ENCODE assay signal across 16 cellular contexts in genomic region chr1:230431517-230431916, GRCh38. TPM values are rescaled to one million over a fixed set of nuclear protein-coding genes. Genes with fewer than 3 reads are reported as not detected.
DNase-seq lines count a peak whose midpoint lies in the region; ATAC-seq and TF ChIP-seq lines count a peak whose summit lies in the region.
"Had no signal": no experiment of that assay in that cellular context is flagged by ENCODE, and none has a peak within 500 bp of the region (broad histone marks: within the 10 kb centered on the region; RNA-seq: fewer than 3 reads in every experiment).

No MANE protein-coding gene starts in this region.

- no peak overlapping the region for H3K4me3 Mint-ChIP-seq in MCF 10A (ENCODE audit: unreplicated experiment)
- H3K4me3 Mint-ChIP-seq in mesothelial cell of epicardium: no peak overlapping the region
- H3K4me3 Mint-ChIP-seq: CD8-positive, alpha-beta T cell had no signal

- H3K4me1 Mint-ChIP-seq in MCF 10A (ENCODE audit: insufficient read depth, unreplicated experiment): peaks cover 6% of the 10 kb centered on the region
- H3K4me1 Mint-ChIP-seq in mesothelial cell of epicardium: peaks cover 2% of the 10 kb centered on the region

- DNase-seq in MCF 10A (ENCODE audit: unreplicated experiment): peak; percentile 27
- DNase-seq in breast epithelium (ENCODE audit: low spot score in 2 of 2): no peak
- peak; percentile 25 for DNase-seq in epithelial cell of proximal tubule (ENCODE audit: low read depth)
- DNase-seq in myocyte (ENCODE audit: low read depth): peak; percentile 31
- DNase-seq in mesothelial cell of epicardium (ENCODE audit: low spot score in 2 of 2, unreplicated experiment in 2 of 2): no peak
- no peak for DNase-seq in ovary
- DNase-seq: CD8-positive, alpha-beta T cell; DMS 273 treated with DMSO at 0.1 percent for 48 hours; DMS53; GDM1 had no signal

- 55 to 65% (median 59%) methylated on average over 3 of the region's 3 CpGs for WGBS in ovary, 3 donors

- ATAC-seq in GM18517 (IDR thresholded peaks at IDR 0.05; ENCODE audit: unreplicated experiment) (no peak), HG02885 (IDR thresholded peaks at IDR 0.05; ENCODE audit: poor library complexity, unreplicated experiment) (no peak)
- ATAC-seq: CD8-positive, alpha-beta T cell had no signal

- H3K36me3 ChIP-seq in breast epithelium (no peaks in the 10 kb centered on the region), ovary (no peaks in the 10 kb centered on the region)
- H3K36me3 ChIP-seq: BLaER1, HAP-1 had no signal

- TF ChIP-seq POLR2A in breast epithelium (IDR thresholded peaks at IDR 0.05) (no peak), ovary (IDR thresholded peaks at IDR 0.05) (no peak)

- no peak for TF ChIP-seq CTCF in MCF 10A (IDR thresholded peaks at IDR 0.05; ENCODE audit: unreplicated experiment)
- TF ChIP-seq CTCF in breast epithelium (IDR thresholded peaks at IDR 0.05): no peak
- TF ChIP-seq CTCF in epithelial cell of proximal tubule (conservative IDR thresholded peaks at IDR 0.05; ENCODE audit: low read depth, low read length): no peak
- TF ChIP-seq CTCF in mesothelial cell of epicardium (IDR thresholded peaks at IDR 0.05; ENCODE audit: unreplicated experiment): no peak
- TF ChIP-seq CTCF in ovary (IDR thresholded peaks at IDR 0.05): no peak

- CTCF ChIA-PET in MCF 10A (lab: Yijun Ruan, JAX): no interaction called here

- H3K36me3 Mint-ChIP-seq in MCF 10A (ENCODE audit: insufficient read depth, unreplicated experiment) (no peaks in the 10 kb centered on the region), mesothelial cell of epicardium (no peaks in the 10 kb centered on the region)
- H3K36me3 Mint-ChIP-seq: CD8-positive, alpha-beta T cell had no signal

- H3K9me3 ChIP-seq in breast epithelium (peaks cover 0 to under 1% of the 10 kb centered on the region in 2 donors), ovary (no peaks in the 10 kb centered on the region)
- H3K9me3 ChIP-seq: BLaER1, HAP-1 had no signal

- intact Hi-C loops in MCF 10A (cut with micrococcal nuclease): no loop called here
- intact Hi-C loops in breast epithelium (cut with DNase I; ENCODE audit: low total_unique reads): loop anchor here (5.0 kb wide), 1 partner anchor 84 kb away; no protein-coding TSS in a partner anchor
- intact Hi-C loops in ovary (cut with DNase I): no loop called here

- H3K9me3 Mint-ChIP-seq in MCF 10A (ENCODE audit: unreplicated experiment) (no peaks in the 10 kb centered on the region), mesothelial cell of epicardium (no peaks in the 10 kb centered on the region)
- H3K9me3 Mint-ChIP-seq: CD8-positive, alpha-beta T cell had no signal

- BruUV-seq in MCF 10A (replicated peaks; lab: Mats Ljungman, UMichigan): no TSS peak

- H3K27me3 ChIP-seq in breast epithelium: peaks cover 0 to 34% of the 10 kb centered on the region in 2 donors
- H3K27me3 ChIP-seq in ovary: no peaks in the 10 kb centered on the region

- POLR2A ChIA-PET in MCF 10A (lab: Yijun Ruan, JAX): no interaction called here

- H3K27ac Mint-ChIP-seq in MCF 10A (ENCODE audit: low read depth, unreplicated experiment): no peak overlapping the region
- H3K27ac Mint-ChIP-seq in mesothelial cell of epicardium: no peak overlapping the region
- H3K27ac Mint-ChIP-seq: CD8-positive, alpha-beta T cell had no signal

- no peak overlapping the region for H3K4me3 ChIP-seq in breast epithelium
- H3K4me3 ChIP-seq in epithelial cell of proximal tubule (ENCODE audit: low read depth, low read length): no peak overlapping the region
- no peak overlapping the region for H3K4me3 ChIP-seq in ovary
- H3K4me3 ChIP-seq: BLaER1, HAP-1 had no signal

- H3K27me3 Mint-ChIP-seq in MCF 10A (ENCODE audit: insufficient read depth, unreplicated experiment) (peaks cover 16% of the 10 kb centered on the region), mesothelial cell of epicardium (ENCODE audit: low read depth) (peaks cover 35% of the 10 kb centered on the region)

- no peak for TF ChIP-seq EP300 in ovary (IDR thresholded peaks at IDR 0.05)

- H3K4me1 ChIP-seq in breast epithelium: no peaks in the 10 kb centered on the region
- peaks cover 2% of the 10 kb centered on the region for H3K4me1 ChIP-seq in ovary (ENCODE audit: insufficient read depth)

- no peak overlapping the region for H3K27ac ChIP-seq in breast epithelium
- no peak overlapping the region for H3K27ac ChIP-seq in ovary
- H3K27ac ChIP-seq: 22Rv1, BLaER1, HL-60 had no signal

RNA-seq across cellular contexts. Expression of gene PGBD5, which starts 5.4 kb away (rescaled TPM):
- 0.83 and 1.2 TPM in 2 replicates for total RNA-seq in MCF 10A (2022)
- total RNA-seq in breast epithelium: under 1 TPM; 0.48 to 0.98 (median 0.59) TPM
- total RNA-seq in epithelial cell of proximal tubule: 12.9 and 18.0 TPM in 2 replicates
- 26.9 and 38.7 TPM in 2 replicates for total RNA-seq in myocyte
- 30.9 TPM for polyA plus RNA-seq in myocyte (2012)
- total RNA-seq in mesothelial cell of epicardium: 0.80 to 1.2 TPM (median 0.94 TPM) in 3 replicates
- total RNA-seq in ovary: 1 to 10 TPM in 4 of 7 donors, under 1 TPM in 3; 0.12 to 2.6 (median 1.1) TPM
- polyA plus RNA-seq in ovary: 1 to 10 TPM in 1 of 2 donors, under 1 TPM in 1; 0.47 to 1.1 TPM
- total RNA-seq: CD8-positive, alpha-beta T cell had no signal

Comparison
In these comparisons a context has a peak if more than half of its experiments do, and no peak if none do; other contexts are left out.
1. DNase-seq: peak in MCF 10A (single experiment), epithelial cell of proximal tubule (single experiment) and myocyte (single experiment); none in breast epithelium (0 of 2), mesothelial cell of epicardium (0 of 2) and ovary (0 of 5).